ENCODE assay signal across 30 cellular contexts in genomic region chr2:201827621-201828020, GRCh38. TPM values are rescaled to one million over a fixed set of nuclear protein-coding genes. Genes with fewer than 3 reads are reported as not detected.
DNase-seq lines count a peak whose midpoint lies in the region; FAIRE-seq and TF ChIP-seq lines count a peak whose summit lies in the region.
"Had no signal": no experiment of that assay in that cellular context is flagged by ENCODE, and none has a peak within 500 bp of the region (broad histone marks: within the 10 kb centered on the region; RNA-seq: fewer than 3 reads in every experiment).

No MANE protein-coding gene starts in this region.

- H3K9me3 ChIP-seq in MG63, result no peaks in the 10 kb centered on the region
- no peaks in the 10 kb centered on the region for H3K9me3 ChIP-seq in H9 (ENCODE audit: control insufficient read depth, low read depth, low read length)
- no peaks in the 10 kb centered on the region for H3K9me3 ChIP-seq in CD8-positive, alpha-beta memory T cell (ENCODE audit: low read length)
- H3K9me3 ChIP-seq: lower lobe of right lung, right lobe of liver had no signal

- no peak for FAIRE-seq in urothelium cell line (lab: Jason Lieb, UNC)
- FAIRE-seq: colon, keratinocyte had no signal

- H2AFZ ChIP-seq in H9 (ENCODE audit: low read length), result no peak overlapping the region
- H2AFZ ChIP-seq: neural progenitor cell had no signal

- TF ChIP-seq CTCF in epithelial cell of esophagus (IDR thresholded peaks at IDR 0.05; ENCODE audit: insufficient read depth, low read depth, low read length, missing control alignments) (no peak), H9 (conservative IDR thresholded peaks at IDR 0.05) (no peak)

- CTCF ChIA-PET in CD8-positive, alpha-beta memory T cell (lab: Charles Lee), result no interaction called here

- no peaks in the 10 kb centered on the region for H3K79me2 ChIP-seq in H9 (ENCODE audit: insufficient read depth, low read length)

- no peak overlapping the region for H2BK20ac ChIP-seq in H9 (ENCODE audit: low read depth, low read length, poor library complexity, severe bottlenecking)

- no peaks in the 10 kb centered on the region for H4K20me1 ChIP-seq in H9 (ENCODE audit: control insufficient read depth, insufficient read depth, insufficient read length)

- DNase-seq in NCI-H2107 (lab: John Stamatoyannopoulos, UW), result peak; percentile 8
- DNase-seq in NCI-H2107 treated with DMSO at 0.1 percent for 48 hours (lab: John Stamatoyannopoulos, UW; ENCODE audit: unreplicated experiment), result no peak
- DNase-seq in MG63, result peak; percentile 69
- DNase-seq in epithelial cell of esophagus (ENCODE audit: low read depth), result peak; percentile 72
- DNase-seq in urothelium cell line (ENCODE audit: low spot score), result peak; percentile 31
- DNase-seq in H9, result no peak
- DNase-seq in NCI-H2196 treated with DMSO at 0.1 percent for 48 hours (lab: John Stamatoyannopoulos, UW; ENCODE audit: unreplicated experiment), result no peak
- no peak for DNase-seq in CD8-positive, alpha-beta memory T cell
- DNase-seq: activated CD4-positive, alpha-beta T cell treated with anti-CD3 and anti-CD28 coated beads for 48 hours; activated naive CD4-positive, alpha-beta T cell; activated T-cell treated with anti-CD3 and anti-CD28 coated beads, Interleukin-2, amount 50 U/mL, for 4 hours; AML-193; CD8-positive, alpha-beta T cell; effector memory CD8-positive, alpha-beta T cell; lower lobe of right lung; MV-4-11; NCI-H146; NCI-H526 treated with DMSO at 0.1 percent for 48 hours; posterior cingulate gyrus; right lobe of liver; RPMI8226; stimulated activated CD4-positive, alpha-beta T cell treated with anti-CD3 and anti-CD28 coated beads, Interleukin-4, amount 100 ng/mL, for 4 hours; stimulated activated naive CD4-positive, alpha-beta T cell; T-helper 2 cell had no signal

- no peaks in the 10 kb centered on the region for H3K36me3 ChIP-seq in MG63
- no peaks in the 10 kb centered on the region for H3K36me3 ChIP-seq in CD8-positive, alpha-beta memory T cell (ENCODE audit: insufficient read depth, low read length)
- H3K36me3 ChIP-seq: lower lobe of right lung, neural progenitor cell, right lobe of liver had no signal

- POLR2A ChIA-PET in CD8-positive, alpha-beta memory T cell (lab: Charles Lee), result no interaction called here

- H3K56ac ChIP-seq in H9 (ENCODE audit: insufficient read length, low read depth, low read length), result no peak overlapping the region

- WGBS in H9 (ENCODE audit: extremely low coverage, insufficient read length, low lambda C conversion rate), result no CpG with 5 or more reads among the region's 3 CpGs

- no peaks in the 10 kb centered on the region for H3K4me1 Mint-ChIP-seq in H9
- no peaks in the 10 kb centered on the region for H3K4me1 Mint-ChIP-seq in CD8-positive, alpha-beta memory T cell
- H3K4me1 Mint-ChIP-seq: IgD-negative memory B cell, neural progenitor cell had no signal

- H3K9me3 Mint-ChIP-seq in H9, result no peaks in the 10 kb centered on the region
- no peaks in the 10 kb centered on the region for H3K9me3 Mint-ChIP-seq in CD8-positive, alpha-beta memory T cell
- H3K9me3 Mint-ChIP-seq: activated T-cell treated with anti-CD3 and anti-CD28 coated beads, Interleukin-2, amount 50 U/mL, for 4 hours; CD8-positive, alpha-beta T cell; effector memory CD8-positive, alpha-beta T cell; neural progenitor cell had no signal

- no peaks in the 10 kb centered on the region for H3K4me1 ChIP-seq in H9 (ENCODE audit: insufficient read depth, low read length)
- H3K4me1 ChIP-seq in CD8-positive, alpha-beta memory T cell (ENCODE audit: insufficient read depth, low read length), result no peaks in the 10 kb centered on the region
- H3K4me1 ChIP-seq: lower lobe of right lung, neural progenitor cell, right lobe of liver had no signal

- no peak overlapping the region for H3K4ac ChIP-seq in H9 (ENCODE audit: low read depth, low read length)

- no peak overlapping the region for H4K5ac ChIP-seq in H9 (ENCODE audit: insufficient read length, low read depth, low read length)

- H3K4me3 ChIP-seq in MG63, result no peak overlapping the region
- no peak overlapping the region for H3K4me3 ChIP-seq in epithelial cell of esophagus (ENCODE audit: low read length)
- H3K4me3 ChIP-seq in CD8-positive, alpha-beta memory T cell (ENCODE audit: low read length), result no peak overlapping the region
- H3K4me3 ChIP-seq: lower lobe of right lung, neural progenitor cell, right lobe of liver had no signal

- no peak overlapping the region for H3K4me2 ChIP-seq in H9 (ENCODE audit: insufficient read depth, insufficient read length, low read length)
- H3K4me2 ChIP-seq: neural progenitor cell had no signal

- H3K4me3 Mint-ChIP-seq in H9, result no peak overlapping the region
- no peak overlapping the region for H3K4me3 Mint-ChIP-seq in CD8-positive, alpha-beta memory T cell
- H3K4me3 Mint-ChIP-seq: activated T-cell treated with anti-CD3 and anti-CD28 coated beads, Interleukin-2, amount 50 U/mL, for 4 hours; CD8-positive, alpha-beta T cell; effector memory CD8-positive, alpha-beta T cell; IgD-negative memory B cell; neural progenitor cell had no signal

- H2AK5ac ChIP-seq in H9 (ENCODE audit: insufficient read length, low read length), result no peak overlapping the region

- H3K36me3 Mint-ChIP-seq in H9 (ENCODE audit: insufficient read depth in 1 of 3, low read depth in 3 of 3), result no peaks in the 10 kb centered on the region
- H3K36me3 Mint-ChIP-seq in CD8-positive, alpha-beta memory T cell, result no peaks in the 10 kb centered on the region
- H3K36me3 Mint-ChIP-seq: CD8-positive, alpha-beta T cell; IgD-negative memory B cell; neural progenitor cell had no signal

- H3K18ac ChIP-seq in H9 (ENCODE audit: insufficient read length, low read depth, low read length), result no peak overlapping the region

- H3K27ac ChIP-seq in H9 (ENCODE audit: insufficient read length, low read depth, low read length), result no peak overlapping the region
- no peak overlapping the region for H3K27ac ChIP-seq in CD8-positive, alpha-beta memory T cell (ENCODE audit: low read depth, low read length)
- H3K27ac ChIP-seq: 22Rv1, lower lobe of right lung, neural progenitor cell, right lobe of liver, VCaP had no signal

- no peak overlapping the region for H4K91ac ChIP-seq in H9 (ENCODE audit: insufficient read length, low read depth, low read length)

- no peaks in the 10 kb centered on the region; the same call in 1 of the 2 replicates for H3K27me3 Mint-ChIP-seq in H9 (ENCODE audit: low read depth)
- peaks cover 8 to 37% of the 10 kb centered on the region in 2 donors for H3K27me3 Mint-ChIP-seq in CD8-positive, alpha-beta memory T cell

- H4K8ac ChIP-seq in H9 (replicated peaks; ENCODE audit: insufficient read length, low read depth, low read length), result no peak overlapping the region

- H2BK12ac ChIP-seq in H9 (ENCODE audit: insufficient read length, low read depth, low read length), result no peak overlapping the region

- H2BK5ac ChIP-seq in H9 (ENCODE audit: insufficient read length, low read length), result no peak overlapping the region

- no peak overlapping the region for H3K9ac ChIP-seq in H9 (ENCODE audit: extremely low read depth, insufficient read length, low read length)
- H3K9ac ChIP-seq: neural progenitor cell had no signal

- no peak overlapping the region for H3K14ac ChIP-seq in H9 (ENCODE audit: insufficient read depth, low read length)

- no peaks in the 10 kb centered on the region for H3K27me3 ChIP-seq in MG63
- no peaks in the 10 kb centered on the region for H3K27me3 ChIP-seq in H9 (ENCODE audit: insufficient read depth, low read length)
- H3K27me3 ChIP-seq in CD8-positive, alpha-beta memory T cell (ENCODE audit: insufficient read depth, low read length, poor library complexity, severe bottlenecking), result no peaks in the 10 kb centered on the region
- H3K27me3 ChIP-seq: neural progenitor cell, right lobe of liver had no signal

- no peak overlapping the region for H3K27ac Mint-ChIP-seq in H9
- H3K27ac Mint-ChIP-seq in CD8-positive, alpha-beta memory T cell, result no peak overlapping the region
- H3K27ac Mint-ChIP-seq: CD8-positive, alpha-beta T cell; effector memory CD8-positive, alpha-beta T cell; neural progenitor cell had no signal

- H2BK15ac ChIP-seq in H9 (ENCODE audit: low read depth, low read length), result no peak overlapping the region

- no peak overlapping the region for H2BK120ac ChIP-seq in H9 (ENCODE audit: low read depth, low read length, poor library complexity, severe bottlenecking)

- no peak overlapping the region for H3K23ac ChIP-seq in H9 (ENCODE audit: insufficient read length, low read depth, low read length)

- no peaks in the 10 kb centered on the region for H3K23me2 ChIP-seq in H9 (ENCODE audit: insufficient read length, low read depth, low read length, poor library complexity, severe bottlenecking)

- H3T11ph ChIP-seq in H9 (ENCODE audit: low read length), result no peak overlapping the region

- no peaks in the 10 kb centered on the region for H3K79me1 ChIP-seq in H9 (ENCODE audit: insufficient read depth, low read depth, low read length, poor library complexity, severe bottlenecking)

RNA-seq across cellular contexts. Expression of gene CDK15, which starts 21.3 kb away (rescaled TPM):
- 2.7 and 6.5 TPM in 2 replicates for total RNA-seq in MG63 (2014; rRNA removed; shearing (Covaris generic); ENCODE audit: low replicate concordance)
- total RNA-seq in H9 (2021), result not detected in 2 replicates
- total RNA-seq in CD8-positive, alpha-beta memory T cell, result not detected
- not detected for polyA plus RNA-seq in CD8-positive, alpha-beta memory T cell
- total RNA-seq: activated T-cell treated with anti-CD3 and anti-CD28 coated beads, Interleukin-2, amount 50 U/mL, for 4 hours; CD8-positive, alpha-beta T cell; right lobe of liver had no signal
- polyA plus RNA-seq: IgD-negative memory B cell had no signal

RNA-seq across cellular contexts. Expression of gene ALS2, which starts 46.9 kb away (rescaled TPM):
- 10.0 and 21.9 TPM in 2 replicates for total RNA-seq in MG63 (2014; rRNA removed; shearing (Covaris generic); ENCODE audit: low replicate concordance)
- total RNA-seq in H9 (2021), result 28.4 and 29.3 TPM in 2 replicates
- total RNA-seq in CD8-positive, alpha-beta memory T cell, result 10 to 100 TPM; 16.9 to 18.0 TPM
- polyA plus RNA-seq in CD8-positive, alpha-beta memory T cell, result 4.1 TPM

Comparison
In these comparisons a context has a peak if more than half of its experiments do, and no peak if none do; other contexts are left out.
1. DNase-seq: peak in NCI-H2107 (single experiment), MG63 (single experiment), epithelial cell of esophagus (single experiment) and urothelium cell line (single experiment); none in NCI-H2107 treated with DMSO at 0.1 percent for 48 hours (single experiment), H9 (single experiment), NCI-H2196 treated with DMSO at 0.1 percent for 48 hours (single experiment) and CD8-positive, alpha-beta memory T cell (0 of 5).